Comparison of ENCODE assay signal across 8 cellular contexts in the genomic region with DNA sequence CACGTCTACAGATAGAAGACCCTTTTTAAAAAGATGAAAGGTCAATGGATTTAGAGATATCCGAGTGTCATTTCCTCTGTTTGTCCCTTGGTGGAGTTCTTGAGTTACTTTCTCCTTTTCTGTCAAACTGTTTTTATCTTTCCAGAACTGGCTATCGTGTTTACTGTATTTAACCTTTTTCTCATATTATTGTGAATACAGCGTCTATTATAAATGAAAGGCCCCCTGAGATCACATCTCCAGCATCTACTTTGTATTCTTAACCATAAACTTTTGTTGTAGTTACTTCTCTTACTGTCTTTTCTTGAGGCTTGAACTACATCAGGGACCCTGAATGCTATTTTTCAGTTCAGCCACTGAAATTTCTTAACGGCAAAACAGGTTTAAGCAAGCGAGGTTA. TPM values are rescaled to one million over a fixed set of nuclear protein-coding genes. Genes with fewer than 3 reads are reported as not detected.
DNase-seq lines count a peak whose midpoint lies in the region; ATAC-seq and TF ChIP-seq lines count a peak whose summit lies in the region.

No MANE protein-coding gene starts in this region.

- peaks cover 8% of the 10 kb centered on the region for H3K4me1 Mint-ChIP-seq in brain

- POLR2A ChIA-PET in SK-N-SH (lab: Yijun Ruan, JAX), result no interaction called here

- no peaks in the 10 kb centered on the region for H3K79me2 ChIP-seq in SK-N-SH (ENCODE audit: insufficient read depth)

- H3K27ac Mint-ChIP-seq in brain, result peak overlapping the region; percentile 3 to 97 (median 94)

- no peak overlapping the region for H2AFZ ChIP-seq in SK-N-SH (ENCODE audit: low read depth)

- H3K4me2 ChIP-seq in SK-N-SH, result peak overlapping the region; percentile 55; the same call in 1 of the 2 replicates

- TF ChIP-seq RAD21 in SK-N-SH (IDR thresholded peaks at IDR 0.05; ENCODE audit: low read length), result peak; percentile 82

- peak; percentile 40 for DNase-seq in SK-N-SH
- DNase-seq in NAMALWA (ENCODE audit: low spot score), result peak; percentile 48
- peak; percentile 57 for DNase-seq in medulla oblongata (ENCODE audit: extremely low spot score)
- no peak for DNase-seq in HUDEP-2 (lab: John Stamatoyannopoulos, UW; ENCODE audit: unreplicated experiment in 76 of 76)

- peak overlapping the region; percentile 87 to 98 (median 93) for H3K4me3 Mint-ChIP-seq in brain

- no peaks in the 10 kb centered on the region for H4K20me1 ChIP-seq in SK-N-SH (ENCODE audit: insufficient read depth)

- H3K4me1 ChIP-seq in SK-N-SH (ENCODE audit: control insufficient read depth in 1 of 2, insufficient read depth in 2 of 2, low read depth in 1 of 2, low read length in 1 of 2), result peaks cover 0 to 31% of the 10 kb centered on the region in 2 experiments; a peak in 1 of 4 replicates

- CTCF ChIA-PET in SK-N-SH (lab: Yijun Ruan, JAX), result interaction anchor here (1.0 kb wide), 1 partner anchor 10 kb away, joined by 3 read pairs; no protein-coding TSS in a partner anchor

- no peaks in the 10 kb centered on the region for H3K9me3 ChIP-seq in SK-N-SH

- peak overlapping the region; percentile 21 to 49; a peak in 3 of 4 replicates for H3K4me3 ChIP-seq in SK-N-SH (ENCODE audit: low read depth in 2 of 2, low read length in 1 of 2)

- H3K9ac ChIP-seq in SK-N-SH, result no peak overlapping the region

- no peak overlapping the region; a peak in 1 of 4 replicates for H3K27ac ChIP-seq in SK-N-SH (ENCODE audit: low read depth in 2 of 2, low read length in 1 of 2)

- H3K36me3 ChIP-seq in SK-N-SH (replicated peaks in 1 of 2; ENCODE audit: control insufficient read depth in 1 of 2, insufficient read depth in 2 of 2, low read length in 1 of 2), result no peaks in the 10 kb centered on the region

- WGBS in SK-N-SH (ENCODE audit: low lambda C conversion rate), result 6% methylated on average over 6 of the region's 6 CpGs

- H3K36me3 Mint-ChIP-seq in brain, result peaks cover 3% of the 10 kb centered on the region

- peaks cover 36% of the 10 kb centered on the region for H3K27me3 ChIP-seq in SK-N-SH (ENCODE audit: insufficient read depth)

- H3K9me3 Mint-ChIP-seq in brain, result peaks cover 0 to 9% (median 4%) of the 10 kb centered on the region in 5 experiments

- peak; percentile 67 for TF ChIP-seq CTCF in SK-N-SH (IDR thresholded peaks at IDR 0.05)
- TF ChIP-seq CTCF in brain (conservative IDR thresholded peaks at IDR 0.05), result peak; percentile 70 to 74

- no peaks in the 10 kb centered on the region for H3K9me2 ChIP-seq in SK-N-SH

- H3F3A ChIP-seq in SK-N-SH (replicated peaks; ENCODE audit: insufficient read depth), result peaks cover 9% of the 10 kb centered on the region

- peaks cover 30% of the 10 kb centered on the region for H3K27me3 Mint-ChIP-seq in brain

- no peak for TF ChIP-seq EP300 in SK-N-SH (IDR thresholded peaks at IDR 0.05; ENCODE audit: borderline replicate concordance in 1 of 2, low read depth in 1 of 2, low read length in 1 of 2)

- ATAC-seq in SK-N-SH treated with all-trans-retinoic acid at 6 μM for 48 hours (no peak), GM21529 (IDR thresholded peaks at IDR 0.05; ENCODE audit: unreplicated experiment) (no peak), HG03108 (IDR thresholded peaks at IDR 0.05; ENCODE audit: unreplicated experiment) (no peak)

TF ChIP-seq in SK-N-SH, 30 proteins besides CTCF, POLR2A, EP300 and RAD21:
- TF ChIP-seq JUND (IDR thresholded peaks at IDR 0.05), result no peak
- no peak for TF ChIP-seq TAF1 (IDR thresholded peaks at IDR 0.05; ENCODE audit: borderline replicate concordance, low read depth, low read length)
- TF ChIP-seq, protein P1, sequence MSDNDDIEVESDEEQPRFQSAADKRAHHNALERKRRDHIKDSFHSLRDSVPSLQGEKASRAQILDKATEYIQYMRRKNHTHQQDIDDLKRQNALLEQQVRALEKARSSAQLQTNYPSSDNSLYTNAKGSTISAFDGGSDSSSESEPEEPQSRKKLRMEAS (IDR thresholded peaks at IDR 0.05; ENCODE audit: low read depth), result no peak
- TF ChIP-seq SMC3 (IDR thresholded peaks at IDR 0.05; ENCODE audit: low read depth, low read length), result peak; percentile 47

TF ChIP-seq in SK-N-SH treated with all-trans-retinoic acid at 6 μM for 48 hours, 23 proteins besides CTCF, POLR2A, EP300 and RAD21:
- TF ChIP-seq ISL1 (CRISPR knock-in tag; IDR thresholded peaks at IDR 0.05), result no peak
- TF ChIP-seq, protein P2, sequence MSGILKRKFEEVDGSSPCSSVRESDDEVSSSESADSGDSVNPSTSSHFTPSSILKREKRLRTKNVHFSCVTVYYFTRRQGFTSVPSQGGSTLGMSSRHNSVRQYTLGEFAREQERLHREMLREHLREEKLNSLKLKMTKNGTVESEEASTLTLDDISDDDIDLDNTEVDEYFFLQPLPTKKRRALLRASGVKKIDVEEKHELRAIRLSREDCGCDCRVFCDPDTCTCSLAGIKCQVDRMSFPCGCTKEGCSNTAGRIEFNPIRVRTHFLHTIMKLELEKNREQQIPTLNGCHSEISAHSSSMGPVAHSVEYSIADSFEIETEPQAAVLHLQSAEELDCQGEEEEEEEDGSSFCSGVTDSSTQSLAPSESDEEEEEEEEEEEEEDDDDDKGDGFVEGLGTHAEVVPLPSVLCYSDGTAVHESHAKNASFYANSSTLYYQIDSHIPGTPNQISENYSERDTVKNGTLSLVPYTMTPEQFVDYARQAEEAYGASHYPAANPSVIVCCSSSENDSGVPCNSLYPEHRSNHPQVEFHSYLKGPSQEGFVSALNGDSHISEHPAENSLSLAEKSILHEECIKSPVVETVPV (CRISPR knock-in tag; IDR thresholded peaks at IDR 0.05), result no peak
- TF ChIP-seq, protein P3, sequence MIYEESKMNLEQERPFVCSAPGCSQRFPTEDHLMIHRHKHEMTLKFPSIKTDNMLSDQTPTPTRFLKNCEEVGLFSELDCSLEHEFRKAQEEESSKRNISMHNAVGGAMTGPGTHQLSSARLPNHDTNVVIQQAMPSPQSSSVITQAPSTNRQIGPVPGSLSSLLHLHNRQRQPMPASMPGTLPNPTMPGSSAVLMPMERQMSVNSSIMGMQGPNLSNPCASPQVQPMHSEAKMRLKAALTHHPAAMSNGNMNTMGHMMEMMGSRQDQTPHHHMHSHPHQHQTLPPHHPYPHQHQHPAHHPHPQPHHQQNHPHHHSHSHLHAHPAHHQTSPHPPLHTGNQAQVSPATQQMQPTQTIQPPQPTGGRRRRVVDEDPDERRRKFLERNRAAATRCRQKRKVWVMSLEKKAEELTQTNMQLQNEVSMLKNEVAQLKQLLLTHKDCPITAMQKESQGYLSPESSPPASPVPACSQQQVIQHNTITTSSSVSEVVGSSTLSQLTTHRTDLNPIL (CRISPR knock-in tag; IDR thresholded peaks at IDR 0.05; ENCODE audit: low read depth), result no peak
- TF ChIP-seq ZC3H10 (CRISPR knock-in tag; IDR thresholded peaks at IDR 0.05), result no peak
- TF ChIP-seq RARB (CRISPR knock-in tag; IDR thresholded peaks at IDR 0.05), result no peak
- no peak for TF ChIP-seq PPARA (CRISPR knock-in tag; IDR thresholded peaks at IDR 0.05; ENCODE audit: borderline replicate concordance)
- TF ChIP-seq GLIS3 (CRISPR knock-in tag; IDR thresholded peaks at IDR 0.05), result no peak
- TF ChIP-seq ZNF565 (CRISPR knock-in tag; conservative IDR thresholded peaks at IDR 0.05; ENCODE audit: low read depth), result no peak
- TF ChIP-seq, protein P4, sequence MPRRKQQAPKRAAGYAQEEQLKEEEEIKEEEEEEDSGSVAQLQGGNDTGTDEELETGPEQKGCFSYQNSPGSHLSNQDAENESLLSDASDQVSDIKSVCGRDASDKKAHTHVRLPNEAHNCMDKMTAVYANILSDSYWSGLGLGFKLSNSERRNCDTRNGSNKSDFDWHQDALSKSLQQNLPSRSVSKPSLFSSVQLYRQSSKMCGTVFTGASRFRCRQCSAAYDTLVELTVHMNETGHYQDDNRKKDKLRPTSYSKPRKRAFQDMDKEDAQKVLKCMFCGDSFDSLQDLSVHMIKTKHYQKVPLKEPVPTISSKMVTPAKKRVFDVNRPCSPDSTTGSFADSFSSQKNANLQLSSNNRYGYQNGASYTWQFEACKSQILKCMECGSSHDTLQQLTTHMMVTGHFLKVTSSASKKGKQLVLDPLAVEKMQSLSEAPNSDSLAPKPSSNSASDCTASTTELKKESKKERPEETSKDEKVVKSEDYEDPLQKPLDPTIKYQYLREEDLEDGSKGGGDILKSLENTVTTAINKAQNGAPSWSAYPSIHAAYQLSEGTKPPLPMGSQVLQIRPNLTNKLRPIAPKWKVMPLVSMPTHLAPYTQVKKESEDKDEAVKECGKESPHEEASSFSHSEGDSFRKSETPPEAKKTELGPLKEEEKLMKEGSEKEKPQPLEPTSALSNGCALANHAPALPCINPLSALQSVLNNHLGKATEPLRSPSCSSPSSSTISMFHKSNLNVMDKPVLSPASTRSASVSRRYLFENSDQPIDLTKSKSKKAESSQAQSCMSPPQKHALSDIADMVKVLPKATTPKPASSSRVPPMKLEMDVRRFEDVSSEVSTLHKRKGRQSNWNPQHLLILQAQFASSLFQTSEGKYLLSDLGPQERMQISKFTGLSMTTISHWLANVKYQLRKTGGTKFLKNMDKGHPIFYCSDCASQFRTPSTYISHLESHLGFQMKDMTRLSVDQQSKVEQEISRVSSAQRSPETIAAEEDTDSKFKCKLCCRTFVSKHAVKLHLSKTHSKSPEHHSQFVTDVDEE (CRISPR knock-in tag; IDR thresholded peaks at IDR 0.05), result no peak
- no peak for TF ChIP-seq OSR1 (CRISPR knock-in tag; IDR thresholded peaks at IDR 0.05)
- no peak for TF ChIP-seq TCF4 (CRISPR knock-in tag; IDR thresholded peaks at IDR 0.05; ENCODE audit: borderline replicate concordance)
- no peak for TF ChIP-seq ARNTL (CRISPR knock-in tag; IDR thresholded peaks at IDR 0.05; ENCODE audit: borderline replicate concordance, low read depth)
- TF ChIP-seq ZFP3 (CRISPR knock-in tag; IDR thresholded peaks at IDR 0.05), result no peak

RNA-seq across cellular contexts. Expression of a gene that starts 4.0 kb away (rescaled TPM):
- polyA plus RNA-seq in SK-N-SH (2012; rRNA removed), result 0.45 and 0.48 TPM in 2 replicates
- 0.45 and 0.53 TPM in 2 replicates for polyA plus RNA-seq in SK-N-SH (2012; cell fraction: cytosol; rRNA removed)
- polyA plus RNA-seq in SK-N-SH (2012; cell fraction: nucleus; rRNA removed), result 0.35 and 0.63 TPM in 2 replicates
- 1.7 TPM for polyA plus RNA-seq in brain (ENCODE audit: insufficient read depth, low read depth, low replicate concordance)

Comparison
In these comparisons a context has a peak if more than half of its experiments do, and no peak if none do; other contexts are left out.
1. DNase-seq: peak in SK-N-SH (single experiment), NAMALWA (single experiment) and medulla oblongata (single experiment); none in HUDEP-2 (0 of 76).